ENCODE assay signal across 12 cellular contexts in the genomic region with DNA sequence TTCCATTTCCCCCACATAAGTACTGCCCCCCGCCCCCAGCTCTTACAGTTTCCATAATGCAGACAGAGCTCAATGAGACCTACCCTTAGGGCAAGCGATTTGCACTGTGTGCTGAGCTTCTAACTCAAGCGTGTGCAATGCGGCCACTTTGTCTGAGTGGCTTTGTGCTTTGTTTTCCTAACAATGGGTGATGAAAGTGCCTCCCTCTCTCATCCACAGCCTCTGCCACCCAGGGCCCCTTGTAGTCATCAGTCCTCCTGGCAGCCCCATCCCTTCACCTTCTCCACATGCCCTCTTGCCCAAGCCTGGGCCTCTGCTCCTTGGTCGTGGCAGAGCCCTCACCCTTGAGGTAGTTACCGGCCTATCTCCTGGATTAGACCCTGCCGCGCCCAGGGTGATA. TPM values are rescaled to one million over a fixed set of nuclear protein-coding genes. Genes with fewer than 3 reads are reported as not detected.
DNase-seq lines count a peak whose midpoint lies in the region; ATAC-seq lines count a peak whose summit lies in the region.
"Had no signal": no experiment of that assay in that cellular context is flagged by ENCODE, and none has a peak within 500 bp of the region (broad histone marks: within the 10 kb centered on the region; RNA-seq: fewer than 3 reads in every experiment).

No MANE protein-coding gene starts in this region.

- intact Hi-C loops in sciatic nerve (cut with DNase I): no loop called here

- ATAC-seq in GM19463 (IDR thresholded peaks at IDR 0.05; ENCODE audit: unreplicated experiment) (no peak), GM19351 (IDR thresholded peaks at IDR 0.05; ENCODE audit: unreplicated experiment) (no peak), sciatic nerve (no peak)

- DNase-seq in COLO668 (lab: John Stamatoyannopoulos, UW; ENCODE audit: unreplicated experiment): peak; percentile 26
- peak; percentile 59 for DNase-seq in NCI-H345 (lab: John Stamatoyannopoulos, UW)
- DNase-seq in globus pallidus (ENCODE audit: low spot score): peak; percentile 97
- peak; percentile 98 for DNase-seq in pons (ENCODE audit: low spot score)
- DNase-seq in iPS-NIHi11 (ENCODE audit: low spot score): no peak
- no peak for DNase-seq in sciatic nerve (ENCODE audit: low spot score)
- DNase-seq: BE2C; DMS79; stimulated activated CD4-positive, alpha-beta T cell treated with anti-CD3 and anti-CD28 coated beads, Interleukin-12 subunit alpha, Interleukin-12 subunit beta, amount 100 ng/mL, for 4 hours; thyroid gland had no signal

RNA-seq across cellular contexts. Expression of gene DAPK2, which starts 17.2 kb away (rescaled TPM):
- total RNA-seq in sciatic nerve: 36.9 TPM

Comparison
In these comparisons a context has a peak if more than half of its experiments do, and no peak if none do; other contexts are left out.
1. DNase-seq: peak in COLO668 (single experiment), NCI-H345 (single experiment), globus pallidus (single experiment) and pons (single experiment); none in iPS-NIHi11 (single experiment) and sciatic nerve (single experiment).